30 cellular contexts compared by ENCODE assay signal in genomic region chr13:110332750-110333149, GRCh38. TPM values are rescaled to one million over a fixed set of nuclear protein-coding genes. Genes with fewer than 3 reads are reported as not detected.
DNase-seq lines count a peak whose midpoint lies in the region; ATAC-seq, FAIRE-seq and TF ChIP-seq lines count a peak whose summit lies in the region.
"Had no signal": no experiment of that assay in that cellular context is flagged by ENCODE, and none has a peak within 500 bp of the region (broad histone marks: within the 10 kb centered on the region; RNA-seq: fewer than 3 reads in every experiment).

No MANE protein-coding gene starts in this region.

- H4K12ac ChIP-seq in trophoblast cell (ENCODE audit: low read depth, low read length): no peak overlapping the region

- no peak overlapping the region for H3K14ac ChIP-seq in trophoblast cell (ENCODE audit: low read length)

- WGBS in trophoblast cell (ENCODE audit: extremely low coverage, insufficient coverage, insufficient read length): no CpG with 5 or more reads among the region's 2 CpGs
- WGBS in transverse colon (ENCODE audit: low coverage in 1 of 2), 2 donors: 64 to 80% methylated on average over 1 to 2 of the region's 2 CpGs

- H3K27me3 ChIP-seq in astrocyte (ENCODE audit: insufficient read depth, low read length) (no peaks in the 10 kb centered on the region), trophoblast cell (ENCODE audit: insufficient read depth, low read length) (no peaks in the 10 kb centered on the region), transverse colon (no peaks in the 10 kb centered on the region)
- H3K27me3 ChIP-seq: BLaER1 treated with 17β-estradiol and CSF1 and Interleukin-3, amounts not matched to agents 10 nM and 100 nM; upper lobe of left lung had no signal

- H3K9me3 Mint-ChIP-seq in astrocyte (ENCODE audit: unreplicated experiment): no peaks in the 10 kb centered on the region
- peaks cover 0 to 14% of the 10 kb centered on the region in 2 donors for H3K9me3 Mint-ChIP-seq in effector memory CD8-positive, alpha-beta T cell
- H3K9me3 Mint-ChIP-seq: activated CD4-positive, alpha-beta memory T cell treated with anti-CD3 and anti-CD28 coated beads, Interleukin-2, amount 10 ng/mL, durations not matched to agents 7 days and 5 days; activated naive CD4-positive, alpha-beta T cell treated with anti-CD3 and anti-CD28 coated beads for 36 hours; natural killer cell; stimulated activated naive CD8-positive, alpha-beta T cell treated with anti-CD3 and anti-CD28 coated beads, Interleukin-15, amount 100 ng/mL, for 72 hours had no signal

- peaks cover 23% of the 10 kb centered on the region for H3K79me1 ChIP-seq in trophoblast cell (ENCODE audit: low read length)

- H3K9me3 ChIP-seq in astrocyte (ENCODE audit: insufficient read depth, low read depth, low read length) (no peaks in the 10 kb centered on the region), trophoblast cell (ENCODE audit: insufficient read depth, low read depth, low read length) (peaks cover 1% of the 10 kb centered on the region), transverse colon (no peaks in the 10 kb centered on the region)
- H3K9me3 ChIP-seq: HAP-1, upper lobe of left lung had no signal

- H3K23ac ChIP-seq in trophoblast cell (ENCODE audit: low read length): no peak overlapping the region

- peak overlapping the region; percentile 92 for H3K27ac Mint-ChIP-seq in astrocyte (ENCODE audit: unreplicated experiment)
- no peak overlapping the region for H3K27ac Mint-ChIP-seq in effector memory CD8-positive, alpha-beta T cell
- H3K27ac Mint-ChIP-seq: activated CD4-positive, alpha-beta memory T cell treated with anti-CD3 and anti-CD28 coated beads, Interleukin-2, amount 10 ng/mL, durations not matched to agents 7 days and 5 days; activated naive CD4-positive, alpha-beta T cell treated with anti-CD3 and anti-CD28 coated beads for 36 hours; activated T-helper 1 cell treated with anti-CD3 and anti-CD28 coated beads, Interleukin-12 subunit alpha, Interleukin-12 subunit beta, Interleukin-2, Interleukin-4 antibody, amounts not matched to agents 30 ng/mL and 10 ng/mL and 1 ng/mL, durations not matched to agents 14 hours and 24 hours and 36 hours; natural killer cell had no signal

- peaks cover 41% of the 10 kb centered on the region for H3K36me3 Mint-ChIP-seq in astrocyte (ENCODE audit: low read depth, unreplicated experiment)
- no peaks in the 10 kb centered on the region for H3K36me3 Mint-ChIP-seq in effector memory CD8-positive, alpha-beta T cell (ENCODE audit: insufficient read depth)
- H3K36me3 Mint-ChIP-seq: natural killer cell had no signal

- H3K79me2 ChIP-seq in astrocyte (ENCODE audit: insufficient read depth, low read length) (peaks cover 84% of the 10 kb centered on the region), trophoblast cell (ENCODE audit: control insufficient read depth, insufficient read depth, low read length, poor library complexity) (peaks cover 7% of the 10 kb centered on the region)

- TF ChIP-seq CTCF in astrocyte (IDR thresholded peaks at IDR 0.05; ENCODE audit: insufficient read depth, low read depth, low read length) (no peak), fibroblast of villous mesenchyme (IDR thresholded peaks at IDR 0.05; ENCODE audit: insufficient read depth, low read depth, low read length) (no peak), transverse colon (IDR thresholded peaks at IDR 0.05) (no peak)

- H4K20me1 ChIP-seq in astrocyte (ENCODE audit: insufficient read depth, low read length): no peaks in the 10 kb centered on the region
- H4K20me1 ChIP-seq: BLaER1 treated with 17β-estradiol and CSF1 and Interleukin-3, amounts not matched to agents 10 nM and 100 nM had no signal

- no peaks in the 10 kb centered on the region for H3K27me3 Mint-ChIP-seq in astrocyte (ENCODE audit: low read depth, unreplicated experiment)
- peaks cover 18 to 39% of the 10 kb centered on the region in 2 donors for H3K27me3 Mint-ChIP-seq in effector memory CD8-positive, alpha-beta T cell

- no peak overlapping the region for H2BK5ac ChIP-seq in trophoblast cell (ENCODE audit: low read depth, low read length, poor library complexity)

- H3K4me1 ChIP-seq in astrocyte (ENCODE audit: insufficient read depth, low read length): peaks cover 86% of the 10 kb centered on the region
- H3K4me1 ChIP-seq in trophoblast cell (ENCODE audit: control insufficient read depth in 1 of 2, insufficient read depth in 2 of 2, low read length in 2 of 2): peaks cover 37 to 40% of the 10 kb centered on the region in 2 experiments
- H3K4me1 ChIP-seq in transverse colon: peaks cover 6 to 47% (median 25%) of the 10 kb centered on the region in 4 donors
- H3K4me1 ChIP-seq: BLaER1 treated with 17β-estradiol and CSF1 and Interleukin-3, amounts not matched to agents 10 nM and 100 nM; HAP-1 had no signal

- H3K4me3 ChIP-seq in astrocyte (ENCODE audit: insufficient read depth, low read depth, low read length) (no peak overlapping the region), fibroblast of villous mesenchyme (ENCODE audit: low read depth, low read length) (no peak overlapping the region), trophoblast cell (ENCODE audit: low read depth, low read length) (no peak overlapping the region), transverse colon (no peak overlapping the region)
- H3K4me3 ChIP-seq: BLaER1 treated with 17β-estradiol and CSF1 and Interleukin-3, amounts not matched to agents 10 nM and 100 nM; HAP-1; upper lobe of left lung had no signal

- no peak for ATAC-seq in HG02938 (IDR thresholded peaks at IDR 0.05; ENCODE audit: unreplicated experiment)
- ATAC-seq in effector memory CD8-positive, alpha-beta T cell (replicated peaks): no peak
- ATAC-seq: natural killer cell; Panc1; stimulated activated naive CD8-positive, alpha-beta T cell treated with anti-CD3 and anti-CD28 coated beads, Interleukin-15, amount 100 ng/mL, for 72 hours had no signal

- H3K27ac ChIP-seq in astrocyte (ENCODE audit: low read depth, low read length): peak overlapping the region; percentile 72
- H3K27ac ChIP-seq in trophoblast cell (ENCODE audit: low read depth, low read length): no peak overlapping the region
- peak overlapping the region; percentile 84 to 87 (median 86) for H3K27ac ChIP-seq in transverse colon
- H3K27ac ChIP-seq: BLaER1 treated with 17β-estradiol and CSF1 and Interleukin-3, amounts not matched to agents 10 nM and 100 nM; upper lobe of left lung had no signal

- no peak overlapping the region for H4K91ac ChIP-seq in trophoblast cell (ENCODE audit: low read depth, low read length)

- no peak overlapping the region for H3K4me3 Mint-ChIP-seq in astrocyte (ENCODE audit: unreplicated experiment)
- no peak overlapping the region for H3K4me3 Mint-ChIP-seq in effector memory CD8-positive, alpha-beta T cell
- H3K4me3 Mint-ChIP-seq: activated CD4-positive, alpha-beta memory T cell treated with anti-CD3 and anti-CD28 coated beads, Interleukin-2, amount 10 ng/mL, durations not matched to agents 7 days and 5 days; activated naive CD4-positive, alpha-beta T cell treated with anti-CD3 and anti-CD28 coated beads for 36 hours; activated T-helper 1 cell treated with anti-CD3 and anti-CD28 coated beads, Interleukin-12 subunit alpha, Interleukin-12 subunit beta, Interleukin-2, Interleukin-4 antibody, amounts not matched to agents 30 ng/mL and 10 ng/mL and 1 ng/mL, durations not matched to agents 14 hours and 24 hours and 36 hours; natural killer cell; stimulated activated naive CD8-positive, alpha-beta T cell treated with anti-CD3 and anti-CD28 coated beads, Interleukin-15, amount 100 ng/mL, for 72 hours had no signal

- H3K4me1 Mint-ChIP-seq in astrocyte (ENCODE audit: low read depth, unreplicated experiment): peaks cover 85% of the 10 kb centered on the region
- H3K4me1 Mint-ChIP-seq in effector memory CD8-positive, alpha-beta T cell (ENCODE audit: low read depth in 2 of 2): no peaks in the 10 kb centered on the region
- H3K4me1 Mint-ChIP-seq: activated CD4-positive, alpha-beta memory T cell treated with anti-CD3 and anti-CD28 coated beads, Interleukin-2, amount 10 ng/mL, durations not matched to agents 7 days and 5 days; natural killer cell; stimulated activated naive CD8-positive, alpha-beta T cell treated with anti-CD3 and anti-CD28 coated beads, Interleukin-15, amount 100 ng/mL, for 72 hours had no signal

- peak; percentile 26 for FAIRE-seq in astrocyte (lab: Jason Lieb, UNC)
- FAIRE-seq: GM12891 had no signal

- in situ Hi-C loops in transverse colon (cut with MboI; ENCODE audit: low pct_ligation_motif_present in 1 of 4, low pct_unique_long_range_greater_than_20kb in 1 of 4, low sequenced_read_pairs in 3 of 4): no loop called here

- H2BK120ac ChIP-seq in trophoblast cell (ENCODE audit: insufficient read depth, low read length, poor library complexity): no peak overlapping the region

- H3K9ac ChIP-seq in astrocyte (ENCODE audit: low read length): no peak overlapping the region
- no peak overlapping the region for H3K9ac ChIP-seq in trophoblast cell (ENCODE audit: low read length)
- H3K9ac ChIP-seq: BLaER1 treated with 17β-estradiol and CSF1 and Interleukin-3, amounts not matched to agents 10 nM and 100 nM had no signal

- H3K18ac ChIP-seq in trophoblast cell (ENCODE audit: low read length): peak overlapping the region; percentile 47

- TF ChIP-seq EP300 in transverse colon (IDR thresholded peaks at IDR 0.05; ENCODE audit: low read depth): no peak

- TF ChIP-seq POLR2A in transverse colon (IDR thresholded peaks at IDR 0.05): no peak

- H3K4ac ChIP-seq in trophoblast cell (ENCODE audit: low read depth, low read length): peak overlapping the region; percentile 42

- H2AK5ac ChIP-seq in trophoblast cell (ENCODE audit: low read length): peak overlapping the region; percentile 12

- H2BK12ac ChIP-seq in trophoblast cell (ENCODE audit: low read length): peak overlapping the region; percentile 34

- H3K36me3 ChIP-seq in astrocyte (ENCODE audit: insufficient read depth, low read length) (peaks cover 26% of the 10 kb centered on the region), trophoblast cell (ENCODE audit: control insufficient read depth in 1 of 2, insufficient read depth in 2 of 2, low read length in 2 of 2) (peaks cover 32 to 46% of the 10 kb centered on the region in 2 experiments), transverse colon (no peaks in the 10 kb centered on the region)
- H3K36me3 ChIP-seq: HAP-1 had no signal

- H2AFZ ChIP-seq in astrocyte (ENCODE audit: low read depth, low read length) (no peak overlapping the region), trophoblast cell (ENCODE audit: insufficient read depth, low read length, poor library complexity) (no peak overlapping the region)

- no peak overlapping the region for H4K8ac ChIP-seq in trophoblast cell (ENCODE audit: low read depth, low read length)

- intact Hi-C loops in transverse colon (cut with DNase I; ENCODE audit: low total_unique reads): loop anchor here (5.0 kb wide), 1 partner anchor 580 kb away; no protein-coding TSS in a partner anchor

- H3K4me2 ChIP-seq in astrocyte (ENCODE audit: low read length) (peak overlapping the region; percentile 2), trophoblast cell (ENCODE audit: low read length) (no peak overlapping the region)
- H3K4me2 ChIP-seq: BLaER1 treated with 17β-estradiol and CSF1 and Interleukin-3, amounts not matched to agents 10 nM and 100 nM had no signal

- peak; percentile 64 for DNase-seq in astrocyte (ENCODE audit: low read depth)
- DNase-seq in fibroblast of villous mesenchyme (ENCODE audit: low read depth): peak; percentile 81
- DNase-seq in trophoblast cell: no peak
- DNase-seq in transverse colon: no peak
- DNase-seq in NCI-H345 (lab: John Stamatoyannopoulos, UW): no peak
- DNase-seq in effector memory CD8-positive, alpha-beta T cell: no peak
- DNase-seq: activated CD4-positive, alpha-beta memory T cell treated with anti-CD3 and anti-CD28 coated beads, Interleukin-2, amount 10 ng/mL, durations not matched to agents 7 days and 5 days; activated CD8-positive, alpha-beta memory T cell treated with anti-CD3 and anti-CD28 coated beads, Interleukin-2, amount 50 U/mL, for 4 hours; activated naive CD4-positive, alpha-beta T cell treated with anti-CD3 and anti-CD28 coated beads for 36 hours; DMS153; islet precursor cell; Kasumi-1; midbrain; natural killer cell; NCI-H1436; NCI-H2107; NCI-H446; NCI-H748 treated with DMSO at 0.1 percent for 48 hours; occipital lobe; SHP77 treated with DMSO at 0.1 percent for 48 hours; stimulated activated CD4-positive, alpha-beta T cell treated with anti-CD3 and anti-CD28 coated beads, Interleukin-1b, Interleukin-23, amount 100 ng/mL, for 48 hours; stimulated activated naive CD8-positive, alpha-beta T cell treated with anti-CD3 and anti-CD28 coated beads, Interleukin-15, amount 100 ng/mL, for 72 hours; upper lobe of left lung had no signal

RNA-seq across cellular contexts. Expression of gene COL4A2, which starts 25.7 kb away (rescaled TPM):
- total RNA-seq in astrocyte: 1,414 and 1,647 TPM in 2 replicates
- 756 and 1,116 TPM in 2 replicates for total RNA-seq in fibroblast of villous mesenchyme
- 769 and 825 TPM in 2 replicates for polyA plus RNA-seq in trophoblast cell (2013)
- total RNA-seq in transverse colon: 100 to 1,000 TPM in 2 of 4 donors, 10 to 100 TPM in 2; 75.1 to 322 (median 115) TPM
- total RNA-seq: activated CD4-positive, alpha-beta memory T cell treated with anti-CD3 and anti-CD28 coated beads, Interleukin-2, amount 10 ng/mL, durations not matched to agents 7 days and 5 days; activated naive CD4-positive, alpha-beta T cell treated with anti-CD3 and anti-CD28 coated beads for 36 hours; activated T-helper 1 cell treated with anti-CD3 and anti-CD28 coated beads, Interleukin-12 subunit alpha, Interleukin-12 subunit beta, Interleukin-2, Interleukin-4 antibody, amounts not matched to agents 30 ng/mL and 10 ng/mL and 1 ng/mL, durations not matched to agents 14 hours and 24 hours and 36 hours; natural killer cell; T-helper 2 cell treated with Interferon-gamma antibody and Interleukin-4, amounts not matched to agents 100 ng/mL and 5 ng/mL, for 36 hours had no signal

RNA-seq across cellular contexts. Expression of gene COL4A1, which starts 25.8 kb away (rescaled TPM):
- total RNA-seq in astrocyte (2,489 and 3,103 TPM in 2 replicates), fibroblast of villous mesenchyme (1,391 and 1,673 TPM in 2 replicates), transverse colon (100 to 1,000 TPM in 2 of 4 donors, 10 to 100 TPM in 2; 46.4 to 180 (median 99.2) TPM)
- polyA plus RNA-seq in trophoblast cell (2013): 445 and 497 TPM in 2 replicates
- total RNA-seq: activated CD4-positive, alpha-beta memory T cell treated with anti-CD3 and anti-CD28 coated beads, Interleukin-2, amount 10 ng/mL, durations not matched to agents 7 days and 5 days; activated T-helper 1 cell treated with anti-CD3 and anti-CD28 coated beads, Interleukin-12 subunit alpha, Interleukin-12 subunit beta, Interleukin-2, Interleukin-4 antibody, amounts not matched to agents 30 ng/mL and 10 ng/mL and 1 ng/mL, durations not matched to agents 14 hours and 24 hours and 36 hours; natural killer cell; T-helper 2 cell treated with Interferon-gamma antibody and Interleukin-4, amounts not matched to agents 100 ng/mL and 5 ng/mL, for 36 hours had no signal

Comparison
In these comparisons a context has a peak if more than half of its experiments do, and no peak if none do; other contexts are left out.
1. DNase-seq: peak in astrocyte (single experiment) and fibroblast of villous mesenchyme (single experiment); none in trophoblast cell (0 of 2), transverse colon (single experiment), NCI-H345 (single experiment) and effector memory CD8-positive, alpha-beta T cell (0 of 3).